Comparison of ENCODE assay signal across 15 cellular contexts in genomic region chr6:20467437-20467836, GRCh38.
A peak's percentile ranks its signal among the peaks of the same experiment; 100 is the strongest.
DNase-seq lines count a peak whose midpoint lies in the region; ATAC-seq lines count a peak whose summit lies in the region.
"Had no signal": no experiment of that assay in that cellular context is flagged by ENCODE, and none has a peak within 500 bp of the region (broad histone marks: within the 10 kb centered on the region; RNA-seq: fewer than 3 reads in every experiment).

No MANE protein-coding gene starts in this region.

- peaks cover 43% of the 10 kb centered on the region for H3K36me3 Mint-ChIP-seq in activated CD8-positive, alpha-beta memory T cell treated with anti-CD3 and anti-CD28 coated beads, Interleukin-2, amount 10 ng/mL, durations not matched to agents 7 days and 5 days
- H3K36me3 Mint-ChIP-seq in activated CD4-positive, alpha-beta memory T cell treated with anti-CD3 and anti-CD28 coated beads, Interleukin-2, amount 10 ng/mL, durations not matched to agents 7 days and 5 days (ENCODE audit: low read depth) = peaks cover 43% of the 10 kb centered on the region

- no peak overlapping the region for H3K4me3 Mint-ChIP-seq in activated CD8-positive, alpha-beta memory T cell treated with anti-CD3 and anti-CD28 coated beads, Interleukin-2, amount 10 ng/mL, durations not matched to agents 7 days and 5 days
- no peak overlapping the region for H3K4me3 Mint-ChIP-seq in activated CD4-positive, alpha-beta memory T cell treated with anti-CD3 and anti-CD28 coated beads, Interleukin-2, amount 10 ng/mL, durations not matched to agents 7 days and 5 days

- POLR2A ChIA-PET in activated CD4-positive, alpha-beta memory T cell treated with anti-CD3 and anti-CD28 coated beads, Interleukin-2, amount 10 ng/mL, durations not matched to agents 7 days and 5 days (lab: Charles Lee) = interaction anchor here (1.0 to 1.4 kb wide), 2 partner anchors 63 to 66 kb away, joined by 3 read pairs; partner anchors contain the start of gene E2F3

- CTCF ChIA-PET in activated CD8-positive, alpha-beta memory T cell treated with anti-CD3 and anti-CD28 coated beads, Interleukin-2, amount 10 ng/mL, durations not matched to agents 7 days and 5 days (lab: Charles Lee) = interaction anchor here (2.0 kb wide), 1 partner anchor 61 kb away, joined by 7 read pairs; no protein-coding TSS in a partner anchor
- CTCF ChIA-PET in activated CD4-positive, alpha-beta memory T cell treated with anti-CD3 and anti-CD28 coated beads, Interleukin-2, amount 10 ng/mL, durations not matched to agents 7 days and 5 days (lab: Charles Lee) = no interaction called here

- DNase-seq in activated CD8-positive, alpha-beta memory T cell treated with anti-CD3 and anti-CD28 coated beads, Interleukin-2, amount 10 ng/mL, durations not matched to agents 7 days and 5 days = no peak
- DNase-seq in activated CD8-positive, alpha-beta memory T cell treated with anti-CD3 and anti-CD28 coated beads, Interleukin-2, amount 50 U/mL, for 4 hours = no peak
- no peak for DNase-seq in stimulated activated naive CD8-positive, alpha-beta T cell treated with anti-CD3 and anti-CD28 coated beads, Interleukin-15, Interleukin-2, amounts not matched to agents 100 U/mL and 50 U/mL, for 24 hours
- DNase-seq in activated CD4-positive, alpha-beta memory T cell treated with anti-CD3 and anti-CD28 coated beads, Interleukin-2, amount 10 ng/mL, durations not matched to agents 7 days and 5 days = no peak
- DNase-seq in NCI-H510A (lab: John Stamatoyannopoulos, UW) (no peak), middle frontal gyrus (ENCODE audit: extremely low spot score, low spot score) (no peak)
- DNase-seq: activated CD8-positive, alpha-beta memory T cell treated with anti-CD3 and anti-CD28 coated beads for 24 hours; amygdala; effector memory CD4-positive, alpha-beta T cell; heart left ventricle; lower lobe of right lung; NCI-H146; transverse colon had no signal

- H3K4me1 Mint-ChIP-seq in activated CD8-positive, alpha-beta memory T cell treated with anti-CD3 and anti-CD28 coated beads, Interleukin-2, amount 10 ng/mL, durations not matched to agents 7 days and 5 days = peaks cover 26% of the 10 kb centered on the region
- H3K4me1 Mint-ChIP-seq in activated CD4-positive, alpha-beta memory T cell treated with anti-CD3 and anti-CD28 coated beads, Interleukin-2, amount 10 ng/mL, durations not matched to agents 7 days and 5 days = peaks cover 24% of the 10 kb centered on the region

- peak overlapping the region; percentile 36 for H3K27ac Mint-ChIP-seq in activated CD8-positive, alpha-beta memory T cell treated with anti-CD3 and anti-CD28 coated beads, Interleukin-2, amount 10 ng/mL, durations not matched to agents 7 days and 5 days
- H3K27ac Mint-ChIP-seq in activated CD4-positive, alpha-beta memory T cell treated with anti-CD3 and anti-CD28 coated beads, Interleukin-2, amount 10 ng/mL, durations not matched to agents 7 days and 5 days = no peak overlapping the region

- ATAC-seq in activated CD8-positive, alpha-beta memory T cell treated with anti-CD3 and anti-CD28 coated beads, Interleukin-2, amount 10 ng/mL, durations not matched to agents 7 days and 5 days = peak; percentile 55
- ATAC-seq in GM21723 (IDR thresholded peaks at IDR 0.05; ENCODE audit: unreplicated experiment) (peak; percentile 61), HG03280 (IDR thresholded peaks at IDR 0.05; ENCODE audit: unreplicated experiment) (peak; percentile 69)
- ATAC-seq in stimulated activated naive CD8-positive, alpha-beta T cell treated with anti-CD3 and anti-CD28 coated beads, Interleukin-15, Interleukin-2, amounts not matched to agents 100 U/mL and 50 U/mL, for 24 hours = peak; percentile 36
- ATAC-seq: heart left ventricle, lower lobe of right lung had no signal

- no peaks in the 10 kb centered on the region for H3K27me3 Mint-ChIP-seq in activated CD8-positive, alpha-beta memory T cell treated with anti-CD3 and anti-CD28 coated beads, Interleukin-2, amount 10 ng/mL, durations not matched to agents 7 days and 5 days
- no peaks in the 10 kb centered on the region for H3K27me3 Mint-ChIP-seq in activated CD4-positive, alpha-beta memory T cell treated with anti-CD3 and anti-CD28 coated beads, Interleukin-2, amount 10 ng/mL, durations not matched to agents 7 days and 5 days

- H3K9me3 Mint-ChIP-seq in activated CD8-positive, alpha-beta memory T cell treated with anti-CD3 and anti-CD28 coated beads, Interleukin-2, amount 10 ng/mL, durations not matched to agents 7 days and 5 days (ENCODE audit: low read depth) = no peaks in the 10 kb centered on the region
- H3K9me3 Mint-ChIP-seq in activated CD4-positive, alpha-beta memory T cell treated with anti-CD3 and anti-CD28 coated beads, Interleukin-2, amount 10 ng/mL, durations not matched to agents 7 days and 5 days = no peaks in the 10 kb centered on the region
